29 cellular contexts compared by ENCODE assay signal in the genomic region with DNA sequence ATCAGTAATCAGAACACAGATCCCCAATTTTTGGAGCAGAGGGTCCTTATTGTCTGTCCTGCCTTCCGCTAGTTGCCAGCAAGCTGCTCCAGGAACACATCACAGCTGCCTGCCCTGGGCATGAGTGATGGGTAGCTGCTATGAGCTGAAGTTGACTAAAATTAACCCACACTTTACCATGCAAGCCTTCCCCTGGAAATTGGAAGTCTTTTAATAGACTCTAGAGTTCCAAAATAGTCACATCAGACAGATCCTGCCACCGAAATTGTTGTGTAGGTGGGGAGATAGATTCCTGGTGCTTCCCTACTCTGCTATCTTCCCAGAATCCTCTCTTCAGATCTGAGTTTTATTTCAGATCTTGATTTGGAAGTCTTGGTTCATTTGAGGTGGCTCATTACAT.
"Had no signal": no experiment of that assay in that cellular context is flagged by ENCODE, and none has a peak within 500 bp of the region (broad histone marks: within the 10 kb centered on the region; RNA-seq: fewer than 3 reads in every experiment).

No MANE protein-coding gene starts in this region.

- DNase-seq: activated CD4-positive, alpha-beta T cell treated with anti-CD3 and anti-CD28 coated beads, Interleukin-2, amount 10 ng/mL, durations not matched to agents 24 days and 14 days; activated CD4-positive, alpha-beta T cell treated with anti-CD3 and anti-CD28 coated beads, Interleukin-2, amount 50 U/mL, for 4 hours; activated CD8-positive, alpha-beta T cell treated with anti-CD3 and anti-CD28 coated beads for 36 hours; activated effector memory CD4-positive, alpha-beta T cell treated with anti-CD3 and anti-CD28 coated beads, Interleukin-2, amount 50 U/mL, for 16 hours; activated naive CD4-positive, alpha-beta T cell treated with Interleukin-2 at 50 U/mL for 16 hours; activated naive CD8-positive, alpha-beta T cell treated with anti-CD3 and anti-CD28 coated beads, Interleukin-2, amount 10 ng/mL, durations not matched to agents 7 days and 5 days; activated T-cell treated with anti-CD3 and anti-CD28 coated beads, Interleukin-2, amount 50 U/mL, for 1 hour; activated T-cell treated with anti-CD3 and anti-CD28 coated beads, Interleukin-2, amount 50 U/mL, for 72 hours; amygdala; body of pancreas; cerebellar nuclear complex; NCI-H1092 treated with DMSO at 0.1 percent for 48 hours; NCI-H1417; NCI-H146; NCI-H1930; NCI-H2081 treated with DMSO at 0.1 percent for 48 hours; NCI-H226; NCI-H446 treated with DMSO at 0.1 percent for 48 hours; NCI-H524; NCI-H69; SHP77; SJCRH30; T1000 had no signal

- H3K27me3 ChIP-seq: ascending aorta, body of pancreas, breast epithelium, SJCRH30 had no signal

- H3K27ac ChIP-seq: ascending aorta, body of pancreas, breast epithelium, KMS-11, SJCRH30, SK-N-MC had no signal

- H3K9ac ChIP-seq: KMS-11 had no signal

- H3K9me3 ChIP-seq: ascending aorta, body of pancreas, breast epithelium, SJCRH30 had no signal

- ATAC-seq: activated CD8-positive, alpha-beta T cell treated with anti-CD3 and anti-CD28 coated beads for 36 hours; activated T-cell treated with anti-CD3 and anti-CD28 coated beads, Interleukin-2, amount 50 U/mL, for 72 hours; activated T-helper 17 cell treated with anti-CD3 and anti-CD28 coated beads, Interleukin-2, amount 50 U/mL, for 72 hours; body of pancreas; Panc1 had no signal

- H3K4me1 ChIP-seq: ascending aorta, body of pancreas, breast epithelium, SJCRH30 had no signal

- H3K36me3 ChIP-seq: ascending aorta, breast epithelium, SJCRH30 had no signal

- H3K4me3 ChIP-seq: ascending aorta, body of pancreas, breast epithelium, SJCRH30, SK-N-MC had no signal

- H3K4me2 ChIP-seq: KMS-11 had no signal
